1 cellular context compared by ENCODE assay signal in the genomic region with DNA sequence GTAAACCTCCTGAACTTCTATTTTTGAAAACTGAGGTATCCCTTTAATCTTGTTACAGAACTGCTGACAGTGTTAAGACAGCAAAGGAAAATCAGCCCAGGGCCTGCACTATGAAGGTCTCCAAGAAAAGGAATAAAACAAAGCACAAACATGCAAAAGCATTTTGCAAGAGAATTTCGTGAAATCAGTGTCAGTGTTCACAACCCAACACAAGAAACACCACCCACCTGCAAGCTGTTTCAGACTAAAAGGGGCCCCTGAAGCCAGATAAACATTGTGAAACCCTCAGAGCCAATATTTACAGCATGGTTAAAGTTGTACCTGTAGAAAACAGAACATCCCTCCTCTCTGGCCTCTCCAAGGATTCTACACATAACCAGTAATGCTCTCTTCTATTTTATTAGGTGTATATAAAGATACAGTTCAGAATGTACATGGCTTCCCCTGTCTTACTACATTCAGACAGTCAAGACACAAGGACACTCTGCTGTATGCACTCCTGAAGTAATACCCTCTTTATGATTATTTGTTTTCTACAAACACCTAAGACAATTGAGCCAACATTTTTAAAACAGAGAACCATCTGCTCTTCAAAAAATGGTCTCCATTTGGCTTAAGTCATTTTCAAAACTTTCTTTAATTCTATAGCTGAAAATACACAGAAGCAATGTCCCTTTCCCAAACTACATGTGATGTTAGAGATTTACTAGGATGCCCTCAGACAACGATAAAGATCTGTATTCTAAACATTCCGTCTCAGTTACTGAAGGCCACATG.
TF ChIP-seq lines count a peak whose summit lies in the region.

No MANE protein-coding gene starts in this region.

TF ChIP-seq in HepG2, 621 proteins besides CTCF, POLR2A, EP300 and RAD21 (continued from another document and continues in another):
- TF ChIP-seq, protein P1, sequence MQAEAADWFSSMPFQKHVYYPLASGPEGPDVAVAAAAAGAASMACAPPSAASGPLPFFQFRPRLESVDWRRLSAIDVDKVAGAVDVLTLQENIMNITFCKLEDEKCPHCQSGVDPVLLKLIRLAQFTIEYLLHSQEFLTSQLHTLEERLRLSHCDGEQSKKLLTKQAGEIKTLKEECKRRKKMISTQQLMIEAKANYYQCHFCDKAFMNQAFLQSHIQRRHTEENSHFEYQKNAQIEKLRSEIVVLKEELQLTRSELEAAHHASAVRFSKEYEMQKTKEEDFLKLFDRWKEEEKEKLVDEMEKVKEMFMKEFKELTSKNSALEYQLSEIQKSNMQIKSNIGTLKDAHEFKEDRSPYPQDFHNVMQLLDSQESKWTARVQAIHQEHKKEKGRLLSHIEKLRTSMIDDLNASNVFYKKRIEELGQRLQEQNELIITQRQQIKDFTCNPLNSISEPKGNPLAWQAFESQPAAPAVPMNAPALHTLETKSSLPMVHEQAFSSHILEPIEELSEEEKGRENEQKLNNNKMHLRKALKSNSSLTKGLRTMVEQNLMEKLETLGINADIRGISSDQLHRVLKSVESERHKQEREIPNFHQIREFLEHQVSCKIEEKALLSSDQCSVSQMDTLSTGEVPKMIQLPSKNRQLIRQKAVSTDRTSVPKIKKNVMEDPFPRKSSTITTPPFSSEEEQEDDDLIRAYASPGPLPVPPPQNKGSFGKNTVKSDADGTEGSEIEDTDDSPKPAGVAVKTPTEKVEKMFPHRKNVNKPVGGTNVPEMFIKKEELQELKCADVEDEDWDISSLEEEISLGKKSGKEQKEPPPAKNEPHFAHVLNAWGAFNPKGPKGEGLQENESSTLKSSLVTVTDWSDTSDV (CRISPR knock-in tag; IDR thresholded peaks at IDR 0.05), result no peak
- TF ChIP-seq ZNF205 (CRISPR knock-in tag; IDR thresholded peaks at IDR 0.05), result peak; percentile 88; the same call in 1 of the 2 replicates
- TF ChIP-seq NR2F6 (IDR thresholded peaks at IDR 0.05), result peak; percentile 91
- peak; percentile 86 for TF ChIP-seq NR2F6 (CRISPR knock-in tag; IDR thresholded peaks at IDR 0.05)
- peak; percentile 94 for TF ChIP-seq PHF21A (CRISPR knock-in tag; IDR thresholded peaks at IDR 0.05)
- no peak for TF ChIP-seq ZNF891 (CRISPR knock-in tag; IDR thresholded peaks at IDR 0.05)
- no peak for TF ChIP-seq HOXA9 (CRISPR knock-in tag; IDR thresholded peaks at IDR 0.05; ENCODE audit: borderline replicate concordance)
- TF ChIP-seq SAFB2 (CRISPR knock-in tag; IDR thresholded peaks at IDR 0.05; ENCODE audit: borderline replicate concordance, low read depth), result no peak; the same call in 1 of the 2 replicates
- TF ChIP-seq ZSCAN31 (CRISPR knock-in tag; IDR thresholded peaks at IDR 0.05; ENCODE audit: low read depth), result no peak
- peak; percentile 99 for TF ChIP-seq ISL2 (CRISPR knock-in tag; IDR thresholded peaks at IDR 0.05)
- TF ChIP-seq ZNF34 (CRISPR knock-in tag; IDR thresholded peaks at IDR 0.05; ENCODE audit: borderline replicate concordance), result peak; percentile 86; the same call in 1 of the 2 replicates
- no peak for TF ChIP-seq MXD3 (CRISPR knock-in tag; IDR thresholded peaks at IDR 0.05)
- no peak for TF ChIP-seq PAF1 (CRISPR knock-in tag; IDR thresholded peaks at IDR 0.05)
- no peak for TF ChIP-seq RBAK (CRISPR knock-in tag; IDR thresholded peaks at IDR 0.05)
- TF ChIP-seq CCDC6 (CRISPR knock-in tag; IDR thresholded peaks at IDR 0.05), result peak; percentile 73; the same call in 1 of the 2 replicates
- no peak for TF ChIP-seq REL (CRISPR knock-in tag; conservative IDR thresholded peaks at IDR 0.05)
- no peak; the same call in 1 of the 2 replicates for TF ChIP-seq ZNF552 (CRISPR knock-in tag; IDR thresholded peaks at IDR 0.05; ENCODE audit: borderline replicate concordance)
- TF ChIP-seq FOXC1 (CRISPR knock-in tag; IDR thresholded peaks at IDR 0.05; ENCODE audit: borderline replicate concordance), result no peak
- no peak for TF ChIP-seq HCFC1 (IDR thresholded peaks at IDR 0.05; ENCODE audit: low read depth, low read length)
- TF ChIP-seq KLF13 (CRISPR knock-in tag; IDR thresholded peaks at IDR 0.05), result no peak
- TF ChIP-seq, protein P2, sequence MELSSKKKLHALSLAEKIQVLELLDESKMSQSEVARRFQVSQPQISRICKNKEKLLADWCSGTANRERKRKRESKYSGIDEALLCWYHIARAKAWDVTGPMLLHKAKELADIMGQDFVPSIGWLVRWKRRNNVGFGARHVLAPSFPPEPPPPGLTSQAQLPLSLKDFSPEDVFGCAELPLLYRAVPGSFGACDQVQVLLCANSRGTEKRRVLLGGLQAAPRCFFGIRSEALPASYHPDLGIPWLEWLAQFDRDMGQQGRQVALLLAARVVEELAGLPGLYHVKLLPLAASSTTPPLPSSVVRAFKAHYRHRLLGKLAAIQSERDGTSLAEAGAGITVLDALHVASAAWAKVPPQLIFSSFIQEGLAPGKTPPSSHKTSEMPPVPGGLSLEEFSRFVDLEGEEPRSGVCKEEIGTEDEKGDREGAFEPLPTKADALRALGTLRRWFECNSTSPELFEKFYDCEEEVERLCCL (CRISPR knock-in tag; IDR thresholded peaks at IDR 0.05; ENCODE audit: borderline replicate concordance), result peak; percentile 30; the same call in 1 of the 2 replicates
- no peak for TF ChIP-seq ZSCAN30 (CRISPR knock-in tag; IDR thresholded peaks at IDR 0.05)
- TF ChIP-seq, protein P3, sequence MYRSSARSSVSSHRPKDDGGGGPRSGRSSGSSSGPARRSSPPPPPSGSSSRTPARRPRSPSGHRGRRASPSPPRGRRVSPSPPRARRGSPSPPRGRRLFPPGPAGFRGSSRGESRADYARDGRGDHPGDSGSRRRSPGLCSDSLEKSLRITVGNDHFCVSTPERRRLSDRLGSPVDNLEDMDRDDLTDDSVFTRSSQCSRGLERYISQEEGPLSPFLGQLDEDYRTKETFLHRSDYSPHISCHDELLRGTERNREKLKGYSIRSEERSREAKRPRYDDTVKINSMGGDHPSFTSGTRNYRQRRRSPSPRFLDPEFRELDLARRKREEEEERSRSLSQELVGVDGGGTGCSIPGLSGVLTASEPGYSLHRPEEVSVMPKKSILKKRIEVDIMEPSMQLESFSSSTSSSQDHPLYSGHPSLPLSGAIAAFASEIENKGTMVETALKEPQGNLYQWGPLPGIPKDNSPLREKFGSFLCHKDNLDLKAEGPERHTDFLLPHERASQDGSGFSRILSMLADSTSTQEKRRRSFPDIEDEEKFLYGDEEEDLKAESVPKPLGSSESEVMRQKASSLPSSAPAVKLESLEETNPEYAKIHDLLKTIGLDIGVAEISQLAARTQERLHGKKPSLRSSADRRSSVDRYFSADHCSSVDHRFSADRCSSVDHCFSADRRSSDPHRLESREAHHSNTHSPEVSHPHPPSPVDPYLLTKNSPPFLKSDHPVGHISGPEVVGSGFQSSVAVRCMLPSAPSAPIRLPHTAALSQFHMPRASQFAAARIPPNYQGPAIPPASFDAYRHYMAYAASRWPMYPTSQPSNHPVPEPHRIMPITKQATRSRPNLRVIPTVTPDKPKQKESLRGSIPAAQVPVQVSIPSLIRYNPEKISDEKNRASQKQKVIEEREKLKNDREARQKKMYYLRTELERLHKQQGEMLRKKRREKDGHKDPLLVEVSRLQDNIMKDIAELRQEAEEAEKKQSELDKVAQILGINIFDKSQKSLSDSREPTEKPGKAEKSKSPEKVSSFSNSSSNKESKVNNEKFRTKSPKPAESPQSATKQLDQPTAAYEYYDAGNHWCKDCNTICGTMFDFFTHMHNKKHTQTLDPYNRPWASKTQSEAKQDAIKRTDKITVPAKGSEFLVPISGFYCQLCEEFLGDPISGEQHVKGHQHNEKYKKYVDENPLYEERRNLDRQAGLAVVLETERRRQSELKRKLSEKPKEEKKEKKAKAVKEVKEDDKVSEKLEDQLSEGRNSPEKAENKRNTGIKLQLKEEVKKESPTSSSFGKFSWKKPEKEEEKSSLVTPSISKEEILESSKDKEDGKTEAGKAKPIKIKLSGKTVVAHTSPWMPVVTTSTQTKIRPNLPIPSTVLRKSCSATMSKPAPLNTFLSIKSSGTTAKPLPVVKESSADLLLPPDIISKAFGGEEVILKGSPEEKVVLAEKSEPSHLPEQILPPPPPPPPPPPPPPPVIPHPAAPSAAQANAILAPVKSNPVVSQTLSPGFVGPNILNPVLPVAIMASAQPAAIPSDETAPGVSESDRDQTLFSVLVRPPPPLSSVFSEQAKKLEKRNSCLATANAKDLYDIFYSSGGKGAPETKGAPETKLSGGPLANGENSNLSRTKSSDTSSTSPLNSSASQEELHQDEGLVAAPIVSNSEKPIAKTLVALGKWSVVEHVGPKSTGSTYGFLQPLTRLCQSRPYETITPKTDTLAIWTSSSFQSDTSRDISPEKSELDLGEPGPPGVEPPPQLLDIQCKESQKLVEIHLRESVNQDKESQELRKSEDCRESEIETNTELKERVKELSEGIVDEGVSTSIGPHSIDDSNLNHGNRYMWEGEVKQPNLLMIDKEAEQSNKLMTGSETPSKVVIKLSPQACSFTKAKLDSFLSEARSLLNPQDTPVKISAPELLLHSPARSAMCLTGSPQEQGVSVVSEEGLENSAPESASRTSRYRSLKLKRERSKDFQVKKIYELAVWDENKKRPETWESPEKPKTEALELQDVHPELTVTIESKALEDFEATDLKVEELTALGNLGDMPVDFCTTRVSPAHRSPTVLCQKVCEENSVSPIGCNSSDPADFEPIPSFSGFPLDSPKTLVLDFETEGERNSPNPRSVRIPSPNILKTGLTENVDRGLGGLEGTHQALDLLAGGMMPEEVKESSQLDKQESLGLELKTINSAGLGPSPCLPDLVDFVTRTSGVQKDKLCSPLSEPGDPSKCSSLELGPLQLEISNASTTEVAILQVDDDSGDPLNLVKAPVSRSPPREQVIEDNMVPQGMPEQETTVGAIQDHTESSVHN (CRISPR knock-in tag; IDR thresholded peaks at IDR 0.05), result no peak
- TF ChIP-seq GTF3A (CRISPR knock-in tag; conservative IDR thresholded peaks at IDR 0.05), result 0 out of 2 replicates have a peak, but pooled peaks have one; percentile 64
- TF ChIP-seq REST (IDR thresholded peaks at IDR 0.05; ENCODE audit: borderline replicate concordance in 1 of 2, low read depth in 1 of 2, low read length in 2 of 2), result peak in 1 of 2 experiments; percentile 84; a peak in 2 of 4 replicates
- TF ChIP-seq MEF2D (CRISPR knock-in tag; IDR thresholded peaks at IDR 0.05), result peak; percentile 93
- TF ChIP-seq THYN1 (CRISPR knock-in tag; IDR thresholded peaks at IDR 0.05; ENCODE audit: borderline replicate concordance, low read depth), result peak; percentile 95; the same call in 1 of the 2 replicates
- TF ChIP-seq ZNF350 (CRISPR knock-in tag; IDR thresholded peaks at IDR 0.05; ENCODE audit: borderline replicate concordance, low read depth), result no peak; the same call in 1 of the 2 replicates
- TF ChIP-seq ZNF451 (CRISPR knock-in tag; IDR thresholded peaks at IDR 0.05), result 0 out of 2 replicates have a peak, but pooled peaks have one; percentile 54
- no peak for TF ChIP-seq AKAP8 (CRISPR knock-in tag; IDR thresholded peaks at IDR 0.05)
- peak; percentile 41; the same call in 1 of the 2 replicates for TF ChIP-seq SMC3 (IDR thresholded peaks at IDR 0.05; ENCODE audit: low read length)
- TF ChIP-seq DDIT3 (CRISPR knock-in tag; IDR thresholded peaks at IDR 0.05), result 0 out of 2 replicates have a peak, but pooled peaks have one; percentile 37
- peak; percentile 90; the same call in 1 of the 2 replicates for TF ChIP-seq TMF1 (CRISPR knock-in tag; IDR thresholded peaks at IDR 0.05; ENCODE audit: low read depth)
- no peak for TF ChIP-seq ZNF740 (CRISPR knock-in tag; IDR thresholded peaks at IDR 0.05)
- peak; percentile 82; the same call in 1 of the 2 replicates for TF ChIP-seq ZNF788 (CRISPR knock-in tag; IDR thresholded peaks at IDR 0.05; ENCODE audit: borderline replicate concordance)
- TF ChIP-seq, protein P4, sequence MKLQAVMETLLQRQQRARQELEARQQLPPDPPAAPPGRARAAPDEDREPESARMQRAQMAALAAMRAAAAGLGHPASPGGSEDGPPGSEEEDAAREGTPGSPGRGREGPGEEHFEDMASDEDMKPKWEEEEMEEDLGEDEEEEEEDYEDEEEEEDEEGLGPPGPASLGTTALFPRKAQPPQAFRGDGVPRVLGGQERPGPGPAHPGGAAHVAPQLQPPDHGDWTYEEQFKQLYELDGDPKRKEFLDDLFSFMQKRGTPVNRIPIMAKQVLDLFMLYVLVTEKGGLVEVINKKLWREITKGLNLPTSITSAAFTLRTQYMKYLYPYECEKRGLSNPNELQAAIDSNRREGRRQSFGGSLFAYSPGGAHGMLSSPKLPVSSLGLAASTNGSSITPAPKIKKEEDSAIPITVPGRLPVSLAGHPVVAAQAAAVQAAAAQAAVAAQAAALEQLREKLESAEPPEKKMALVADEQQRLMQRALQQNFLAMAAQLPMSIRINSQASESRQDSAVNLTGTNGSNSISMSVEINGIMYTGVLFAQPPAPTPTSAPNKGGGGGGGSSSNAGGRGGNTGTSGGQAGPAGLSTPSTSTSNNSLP (IDR thresholded peaks at IDR 0.05; ENCODE audit: low read depth, low read length), result no peak
- TF ChIP-seq ZNF619 (CRISPR knock-in tag; IDR thresholded peaks at IDR 0.05), result no peak
- TF ChIP-seq SALL1 (CRISPR knock-in tag; IDR thresholded peaks at IDR 0.05), result peak; percentile 88; the same call in 1 of the 2 replicates
- TF ChIP-seq ZNF674 (CRISPR knock-in tag; IDR thresholded peaks at IDR 0.05; ENCODE audit: low read depth), result no peak
